In the genomic region with DNA sequence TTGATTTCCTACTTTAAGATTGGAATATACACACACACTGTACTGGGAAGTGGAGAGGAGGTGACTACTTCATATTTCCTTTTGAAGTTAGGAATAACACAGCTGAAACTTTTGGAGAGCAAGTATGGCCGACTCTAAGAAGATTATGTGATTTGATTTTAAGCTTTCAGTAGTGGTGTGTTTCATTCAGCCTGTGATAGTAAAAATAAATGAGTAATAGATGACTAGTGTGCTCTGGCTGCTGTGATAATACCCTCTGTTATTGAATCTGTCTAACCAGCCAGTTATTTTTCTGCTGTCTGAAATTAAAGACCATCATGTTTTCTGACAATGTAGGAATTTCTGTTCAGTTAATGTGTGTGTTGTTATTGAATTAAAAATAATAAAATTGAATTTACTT, we compare ENCODE assay signal across 19 cellular contexts. TPM values are rescaled to one million over a fixed set of nuclear protein-coding genes. Genes with fewer than 3 reads are reported as not detected.
DNase-seq lines count a peak whose midpoint lies in the region; ATAC-seq and TF ChIP-seq lines count a peak whose summit lies in the region.
"Had no signal": no experiment of that assay in that cellular context is flagged by ENCODE, and none has a peak within 500 bp of the region (broad histone marks: within the 10 kb centered on the region; RNA-seq: fewer than 3 reads in every experiment).

No MANE protein-coding gene starts in this region.

- H3K4me3 ChIP-seq in adipocyte (ENCODE audit: low read length) (no peak overlapping the region), fibroblast of the aortic adventitia (ENCODE audit: low read depth, low read length) (no peak overlapping the region), skeletal muscle satellite cell (ENCODE audit: low read length) (no peak overlapping the region), ovary (no peak overlapping the region), OCI-LY7 (ENCODE audit: low read depth, low read length, poor library complexity, severe bottlenecking) (no peak overlapping the region)
- H3K4me3 ChIP-seq: ascending aorta, dorsolateral prefrontal cortex, mucosa of descending colon, vagina had no signal

- peak overlapping the region; percentile 67 for H3K4me2 ChIP-seq in skeletal muscle satellite cell (ENCODE audit: low read length)
- no peak overlapping the region for H3K4me2 ChIP-seq in OCI-LY7 (ENCODE audit: low read length)

- no peak for TF ChIP-seq POLR2A in ovary (IDR thresholded peaks at IDR 0.05)

- H3K27ac ChIP-seq in ovary (no peak overlapping the region), OCI-LY7 (ENCODE audit: low read depth, low read length, poor library complexity, severe bottlenecking) (no peak overlapping the region)
- H3K27ac ChIP-seq: parathyroid adenoma, vagina had no signal

- DNase-seq in HCEC 1CT, result peak; percentile 83
- peak; percentile 36 for DNase-seq in adipocyte (ENCODE audit: low read depth)
- peak; percentile 46 for DNase-seq in fibroblast of the aortic adventitia (ENCODE audit: low read depth)
- DNase-seq in ovary, result no peak
- DNase-seq in OCI-LY7 (ENCODE audit: low spot score), result no peak
- DNase-seq: activated CD8-positive, alpha-beta memory T cell treated with anti-CD3 and anti-CD28 coated beads for 24 hours; activated effector memory CD4-positive, alpha-beta T cell treated with Interleukin-2 at 50 U/mL for 16 hours; dorsolateral prefrontal cortex; foreskin melanocyte; mucosa of descending colon; NCI-H187 treated with DMSO at 0.1 percent for 48 hours; NCI-H524; stimulated activated CD4-positive, alpha-beta T cell treated with anti-CD3 and anti-CD28 coated beads, Interleukin-15, amount 100 ng/mL, for 24 hours; SW 1271 had no signal

- H3K4me1 ChIP-seq in adipocyte (ENCODE audit: control insufficient read depth, insufficient read depth, low read length) (peaks cover 22% of the 10 kb centered on the region), skeletal muscle satellite cell (ENCODE audit: control insufficient read depth, insufficient read depth, low read length) (peaks cover 37% of the 10 kb centered on the region), ovary (ENCODE audit: insufficient read depth) (peaks cover 11% of the 10 kb centered on the region), OCI-LY7 (ENCODE audit: insufficient read depth, low read length, poor library complexity, severe bottlenecking) (no peaks in the 10 kb centered on the region)
- H3K4me1 ChIP-seq: parathyroid adenoma had no signal

- TF ChIP-seq CTCF in fibroblast of the aortic adventitia (IDR thresholded peaks at IDR 0.05; ENCODE audit: insufficient read depth, low read length) (no peak), ovary (IDR thresholded peaks at IDR 0.05) (no peak), OCI-LY7 (conservative IDR thresholded peaks at IDR 0.05; ENCODE audit: low read length) (no peak)

- intact Hi-C loops in ovary (cut with DNase I) (no loop called here), OCI-LY7 (cut with micrococcal nuclease; ENCODE audit: unreplicated experiment) (no loop called here)

- H3K36me3 ChIP-seq in adipocyte (ENCODE audit: control insufficient read depth, insufficient read depth, low read length, severe bottlenecking) (peaks cover 7% of the 10 kb centered on the region), skeletal muscle satellite cell (ENCODE audit: insufficient read depth, low read length) (peaks cover 17% of the 10 kb centered on the region), ovary (no peaks in the 10 kb centered on the region), OCI-LY7 (ENCODE audit: insufficient read depth, low read length) (no peaks in the 10 kb centered on the region)

- H3K27me3 ChIP-seq in adipocyte (replicated peaks; ENCODE audit: control insufficient read depth, insufficient read depth, low read length) (no peaks in the 10 kb centered on the region), skeletal muscle satellite cell (ENCODE audit: control insufficient read depth, insufficient read depth, low read length) (no peaks in the 10 kb centered on the region), ovary (no peaks in the 10 kb centered on the region)
- H3K27me3 ChIP-seq: ascending aorta, dorsolateral prefrontal cortex, vagina had no signal

- no peaks in the 10 kb centered on the region for H3K9me2 ChIP-seq in OCI-LY7 (ENCODE audit: insufficient read depth, low read length)

- no peak overlapping the region for H3K9ac ChIP-seq in adipocyte (ENCODE audit: low read length)
- peak overlapping the region; percentile 33 for H3K9ac ChIP-seq in skeletal muscle satellite cell (ENCODE audit: low read depth, low read length)
- H3K9ac ChIP-seq: parathyroid adenoma had no signal

- no TSS peak for BruUV-seq in OCI-LY7 (replicated peaks; lab: Mats Ljungman, UMichigan)

- 22 to 56% (median 23%) methylated on average over 1 of the region's 1 CpG for WGBS in ovary, 3 donors

- no peaks in the 10 kb centered on the region for H4K20me1 ChIP-seq in OCI-LY7 (ENCODE audit: insufficient read depth, low read length)

- ATAC-seq in HG02885 (IDR thresholded peaks at IDR 0.05; ENCODE audit: poor library complexity, unreplicated experiment), result no peak
- ATAC-seq: mucosa of descending colon had no signal

- no peaks in the 10 kb centered on the region for H3K9me3 ChIP-seq in adipocyte (ENCODE audit: control insufficient read depth, low read length)
- no peaks in the 10 kb centered on the region for H3K9me3 ChIP-seq in skeletal muscle satellite cell (replicated peaks; ENCODE audit: low read length)
- H3K9me3 ChIP-seq in ovary, result no peaks in the 10 kb centered on the region
- no peaks in the 10 kb centered on the region for H3K9me3 ChIP-seq in OCI-LY7 (ENCODE audit: low read length)
- H3K9me3 ChIP-seq: ascending aorta, mucosa of descending colon, vagina had no signal

- CTCF ChIA-PET in OCI-LY7 (lab: Charles Lee; ENCODE audit: unreplicated experiment), result no interaction called here

- POLR2A ChIA-PET in OCI-LY7 (lab: Charles Lee), result interaction anchor here (0.5 kb wide), 1 partner anchor 18 kb away, joined by 3 read pairs; no protein-coding TSS in a partner anchor

- no peaks in the 10 kb centered on the region for H3K79me2 ChIP-seq in OCI-LY7 (ENCODE audit: insufficient read depth, low read depth, low read length)

- no peak overlapping the region for H2AFZ ChIP-seq in OCI-LY7 (ENCODE audit: low read length)
- H2AFZ ChIP-seq: parathyroid adenoma had no signal

- no peak for TF ChIP-seq EP300 in ovary (IDR thresholded peaks at IDR 0.05)

RNA-seq across cellular contexts. Expression of gene CTTNBP2NL, which starts 48.3 kb away (rescaled TPM):
- 24.4 and 27.0 TPM in 2 replicates for total RNA-seq in fibroblast of the aortic adventitia (ENCODE audit: low replicate concordance)
- total RNA-seq in skeletal muscle satellite cell (2012; rRNA removed), result 13.2 and 15.7 TPM in 2 replicates
- 10 to 100 TPM in 6 of 7 donors, 1 to 10 TPM in 1; 9.4 to 35.7 (median 28.4) TPM for total RNA-seq in ovary
- 10 to 100 TPM in 1 of 2 donors, 1 to 10 TPM in 1; 8.1 to 19.8 TPM for polyA plus RNA-seq in ovary
- 1.5 and 2.1 TPM in 2 replicates for total RNA-seq in OCI-LY7 (2014; rRNA removed; shearing (Covaris generic))
- total RNA-seq in OCI-LY7 (2022), result 7.0 and 8.7 TPM in 2 replicates

Comparison
In these comparisons a context has a peak if more than half of its experiments do, and no peak if none do; other contexts are left out.
1. DNase-seq: peak in HCEC 1CT (single experiment), adipocyte (single experiment) and fibroblast of the aortic adventitia (single experiment); none in ovary (0 of 5) and OCI-LY7 (single experiment).